In genomic region chr7:87218941-87219544, GRCh38 we compare ENCODE assay signal across 8 cellular contexts. TPM values are rescaled to one million over a fixed set of nuclear protein-coding genes. Genes with fewer than 3 reads are reported as not detected.
A peak's percentile ranks its signal among the peaks of the same experiment; 100 is the strongest.
DNase-seq lines count a peak whose midpoint lies in the region; ATAC-seq and TF ChIP-seq lines count a peak whose summit lies in the region.

No MANE protein-coding gene starts in this region.

- no peak for TF ChIP-seq RAD21 in liver (IDR thresholded peaks at IDR 0.05)

- CTCF ChIA-PET in A673 (lab: Charles Lee): interaction anchor here (0.6 to 0.7 kb wide), 2 partner anchors 67 to 291 kb away, joined by 3 read pairs; partner anchors contain the start of gene DMTF1

- peak overlapping the region; percentile 78 for H3K4me3 ChIP-seq in A673 (ENCODE audit: low read depth, low read length, poor library complexity, severe bottlenecking)
- peak overlapping the region; percentile 76 to 81 (median 79) for H3K4me3 ChIP-seq in liver (ENCODE audit: low read depth in 1 of 3, low read length in 3 of 3)

- peaks cover 11% of the 10 kb centered on the region for H3K27me3 Mint-ChIP-seq in dendritic cell treated with granulocyte-macrophage colony-stimulating factor and Interleukin-4, amounts not matched to agents 40 ng/mL and 50 ng/mL, for 4 days
- no peaks in the 10 kb centered on the region for H3K27me3 Mint-ChIP-seq in stimulated activated memory B cell treated with anti-CD40 and anti-IgM and Interleukin-4, amounts not matched to agents 10 μg/mL and 1 μg/mL and 100 μg/mL, for 72 hours

- H3K27ac Mint-ChIP-seq in dendritic cell treated with granulocyte-macrophage colony-stimulating factor and Interleukin-4, amounts not matched to agents 40 ng/mL and 50 ng/mL, for 4 days: peak overlapping the region; percentile 94
- H3K27ac Mint-ChIP-seq in stimulated activated memory B cell treated with anti-CD40 and anti-IgM and Interleukin-4, amounts not matched to agents 10 μg/mL and 1 μg/mL and 100 μg/mL, for 72 hours: peak overlapping the region; percentile 97

- H3K4me1 ChIP-seq in A673 (ENCODE audit: insufficient read depth, low read length, poor library complexity, severe bottlenecking) (peaks cover 28% of the 10 kb centered on the region), liver (ENCODE audit: control insufficient read depth in 4 of 4, insufficient read depth in 4 of 4, low read length in 3 of 4) (peaks cover 2 to 18% (median 10%) of the 10 kb centered on the region in 4 donors)

- H3K9ac ChIP-seq in liver (ENCODE audit: low read depth in 1 of 2, low read length in 2 of 2): peak overlapping the region in 1 of 2 donors; percentile 54

- peaks cover 23% of the 10 kb centered on the region for H3K36me3 Mint-ChIP-seq in dendritic cell treated with granulocyte-macrophage colony-stimulating factor and Interleukin-4, amounts not matched to agents 40 ng/mL and 50 ng/mL, for 4 days (ENCODE audit: low read depth)
- H3K36me3 Mint-ChIP-seq in stimulated activated memory B cell treated with anti-CD40 and anti-IgM and Interleukin-4, amounts not matched to agents 10 μg/mL and 1 μg/mL and 100 μg/mL, for 72 hours: peaks cover 23% of the 10 kb centered on the region

- TF ChIP-seq CTCF in A673 (conservative IDR thresholded peaks at IDR 0.05; ENCODE audit: low read depth, low read length) (no peak), liver (IDR thresholded peaks at IDR 0.05; ENCODE audit: low read depth, low read length, missing input control) (no peak)

- DNase-seq in A673 (ENCODE audit: low spot score) (peak; percentile 51), T-helper 9 cell (peak; percentile 18)

- H3K4me1 Mint-ChIP-seq in dendritic cell treated with granulocyte-macrophage colony-stimulating factor and Interleukin-4, amounts not matched to agents 40 ng/mL and 50 ng/mL, for 4 days (ENCODE audit: low read depth): peaks cover 35% of the 10 kb centered on the region
- peaks cover 38% of the 10 kb centered on the region for H3K4me1 Mint-ChIP-seq in stimulated activated memory B cell treated with anti-CD40 and anti-IgM and Interleukin-4, amounts not matched to agents 10 μg/mL and 1 μg/mL and 100 μg/mL, for 72 hours

- no peaks in the 10 kb centered on the region for H3K9me3 ChIP-seq in A673 (ENCODE audit: low read depth, low read length, poor library complexity, severe bottlenecking)
- H3K9me3 ChIP-seq in liver (ENCODE audit: control insufficient read depth in 4 of 4, low read length in 3 of 4): no peaks in the 10 kb centered on the region

- peaks cover 17% of the 10 kb centered on the region for H3K27me3 ChIP-seq in A673 (replicated peaks; ENCODE audit: insufficient read depth, low read depth, low read length, poor library complexity)
- peaks cover 0 to 5% (median 1%) of the 10 kb centered on the region in 4 donors for H3K27me3 ChIP-seq in liver (ENCODE audit: control insufficient read depth in 4 of 4, insufficient read depth in 4 of 4, low read length in 3 of 4)

- no TSS peak for BruUV-seq in A673 (replicated peaks; lab: Mats Ljungman, UMichigan)

- peak; percentile 7 for ATAC-seq in GM18511 (IDR thresholded peaks at IDR 0.05; ENCODE audit: unreplicated experiment)
- ATAC-seq in HG03521 (IDR thresholded peaks at IDR 0.05; ENCODE audit: unreplicated experiment): peak; percentile 1
- peak; percentile 47 for ATAC-seq in stimulated activated memory B cell treated with anti-CD40 and anti-IgM and Interleukin-4, amounts not matched to agents 10 μg/mL and 1 μg/mL and 100 μg/mL, for 72 hours
- no peak for ATAC-seq in GM18858 (IDR thresholded peaks at IDR 0.05; ENCODE audit: unreplicated experiment)

- peak overlapping the region; percentile 90 for H3K4me3 Mint-ChIP-seq in dendritic cell treated with granulocyte-macrophage colony-stimulating factor and Interleukin-4, amounts not matched to agents 40 ng/mL and 50 ng/mL, for 4 days
- H3K4me3 Mint-ChIP-seq in stimulated activated memory B cell treated with anti-CD40 and anti-IgM and Interleukin-4, amounts not matched to agents 10 μg/mL and 1 μg/mL and 100 μg/mL, for 72 hours: peak overlapping the region; percentile 94

- H3K27ac ChIP-seq in A673 (ENCODE audit: low read depth, low read length, poor library complexity, severe bottlenecking) (peak overlapping the region; percentile 77), liver (ENCODE audit: low read depth in 1 of 2, low read length in 2 of 2) (peak overlapping the region; percentile 82 to 88)

- POLR2A ChIA-PET in A673 (lab: Charles Lee; ENCODE audit: low non-redundant PET): no interaction called here

- intact Hi-C loops in A673 (cut with micrococcal nuclease; ENCODE audit: unreplicated experiment): loop anchor here (2.0 kb wide), 1 partner anchor 66 kb away; the partner anchor contains the start of gene DMTF1
- intact Hi-C loops in dendritic cell treated with granulocyte-macrophage colony-stimulating factor and Interleukin-4, amounts not matched to agents 40 ng/mL and 50 ng/mL, for 4 days (cut with micrococcal nuclease): loop anchor here (1.0 to 10.0 kb wide), 3 partner anchors 67 to 653 kb away; partner anchors contain the start of genes CROT and DMTF1

- WGBS in liver: 18% methylated on average over 16 of the region's 16 CpGs

- H3K36me3 ChIP-seq in A673 (ENCODE audit: insufficient read depth, low read length, poor library complexity, severe bottlenecking): no peaks in the 10 kb centered on the region
- H3K36me3 ChIP-seq in liver (ENCODE audit: control insufficient read depth in 4 of 4, insufficient read depth in 3 of 4, low read depth in 1 of 4, low read length in 3 of 4): no peaks in the 10 kb centered on the region

- no peaks in the 10 kb centered on the region for H3K9me3 Mint-ChIP-seq in dendritic cell treated with granulocyte-macrophage colony-stimulating factor and Interleukin-4, amounts not matched to agents 40 ng/mL and 50 ng/mL, for 4 days
- H3K9me3 Mint-ChIP-seq in stimulated activated memory B cell treated with anti-CD40 and anti-IgM and Interleukin-4, amounts not matched to agents 10 μg/mL and 1 μg/mL and 100 μg/mL, for 72 hours: no peaks in the 10 kb centered on the region

TF ChIP-seq in liver, 16 proteins besides CTCF, POLR2A, EP300 and RAD21 (continues in another document):
- TF ChIP-seq RXRA (IDR thresholded peaks at IDR 0.05) (no peak), EGR1 (IDR thresholded peaks at IDR 0.05; ENCODE audit: low read depth in 2 of 2) (no peak), GABPA (IDR thresholded peaks at IDR 0.05 in 1 of 2, conservative IDR thresholded peaks at IDR 0.05 in 1 of 2) (no peak), FOXA2 (IDR thresholded peaks at IDR 0.05) (no peak), FOXA1 (IDR thresholded peaks at IDR 0.05) (no peak), NR2F2 (IDR thresholded peaks at IDR 0.05) (no peak), YY1 (IDR thresholded peaks at IDR 0.05) (peak; percentile 49), ZBTB33 (IDR thresholded peaks at IDR 0.05) (no peak), SP1 (IDR thresholded peaks at IDR 0.05) (no peak), HNF4G (IDR thresholded peaks at IDR 0.05) (no peak), TAF1 (conservative IDR thresholded peaks at IDR 0.05) (peak; percentile 48), HNF4A (conservative IDR thresholded peaks at IDR 0.05) (no peak), MAX (IDR thresholded peaks at IDR 0.05) (no peak)
- TF ChIP-seq, protein P1, sequence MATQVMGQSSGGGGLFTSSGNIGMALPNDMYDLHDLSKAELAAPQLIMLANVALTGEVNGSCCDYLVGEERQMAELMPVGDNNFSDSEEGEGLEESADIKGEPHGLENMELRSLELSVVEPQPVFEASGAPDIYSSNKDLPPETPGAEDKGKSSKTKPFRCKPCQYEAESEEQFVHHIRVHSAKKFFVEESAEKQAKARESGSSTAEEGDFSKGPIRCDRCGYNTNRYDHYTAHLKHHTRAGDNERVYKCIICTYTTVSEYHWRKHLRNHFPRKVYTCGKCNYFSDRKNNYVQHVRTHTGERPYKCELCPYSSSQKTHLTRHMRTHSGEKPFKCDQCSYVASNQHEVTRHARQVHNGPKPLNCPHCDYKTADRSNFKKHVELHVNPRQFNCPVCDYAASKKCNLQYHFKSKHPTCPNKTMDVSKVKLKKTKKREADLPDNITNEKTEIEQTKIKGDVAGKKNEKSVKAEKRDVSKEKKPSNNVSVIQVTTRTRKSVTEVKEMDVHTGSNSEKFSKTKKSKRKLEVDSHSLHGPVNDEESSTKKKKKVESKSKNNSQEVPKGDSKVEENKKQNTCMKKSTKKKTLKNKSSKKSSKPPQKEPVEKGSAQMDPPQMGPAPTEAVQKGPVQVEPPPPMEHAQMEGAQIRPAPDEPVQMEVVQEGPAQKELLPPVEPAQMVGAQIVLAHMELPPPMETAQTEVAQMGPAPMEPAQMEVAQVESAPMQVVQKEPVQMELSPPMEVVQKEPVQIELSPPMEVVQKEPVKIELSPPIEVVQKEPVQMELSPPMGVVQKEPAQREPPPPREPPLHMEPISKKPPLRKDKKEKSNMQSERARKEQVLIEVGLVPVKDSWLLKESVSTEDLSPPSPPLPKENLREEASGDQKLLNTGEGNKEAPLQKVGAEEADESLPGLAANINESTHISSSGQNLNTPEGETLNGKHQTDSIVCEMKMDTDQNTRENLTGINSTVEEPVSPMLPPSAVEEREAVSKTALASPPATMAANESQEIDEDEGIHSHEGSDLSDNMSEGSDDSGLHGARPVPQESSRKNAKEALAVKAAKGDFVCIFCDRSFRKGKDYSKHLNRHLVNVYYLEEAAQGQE (IDR thresholded peaks at IDR 0.05): peak; percentile 7
- TF ChIP-seq, protein P2, sequence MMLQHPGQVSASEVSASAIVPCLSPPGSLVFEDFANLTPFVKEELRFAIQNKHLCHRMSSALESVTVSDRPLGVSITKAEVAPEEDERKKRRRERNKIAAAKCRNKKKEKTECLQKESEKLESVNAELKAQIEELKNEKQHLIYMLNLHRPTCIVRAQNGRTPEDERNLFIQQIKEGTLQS (IDR thresholded peaks at IDR 0.05): no peak

RNA-seq across cellular contexts. Expression of gene TMEM243, which starts 0.5 kb away (rescaled TPM):
- 24.5 and 25.8 TPM in 2 replicates for total RNA-seq in A673 (2021)
- 1 to 10 TPM; 4.8 to 5.8 TPM for total RNA-seq in liver
- polyA plus RNA-seq in liver: 1 to 10 TPM; 5.3 to 8.0 TPM
